ENCODE assay signal across 1 cellular context in genomic region chr17:49443862-49444261, GRCh38.
TF ChIP-seq lines count a peak whose summit lies in the region.

No MANE protein-coding gene starts in this region.

TF ChIP-seq in IMR-90, 13 proteins besides CTCF, POLR2A, EP300 and RAD21:
- TF ChIP-seq CHD1 (IDR thresholded peaks at IDR 0.05; ENCODE audit: low read depth, low read length) (no peak), ELK1 (IDR thresholded peaks at IDR 0.05; ENCODE audit: borderline replicate concordance, low read depth, low read length) (no peak), CEBPB (IDR thresholded peaks at IDR 0.05; ENCODE audit: low read depth, low read length) (no peak), FOS (IDR thresholded peaks at IDR 0.05; ENCODE audit: low read depth, low read length) (no peak), MAZ (IDR thresholded peaks at IDR 0.05; ENCODE audit: borderline replicate concordance, low read depth, low read length) (no peak), MXI1 (IDR thresholded peaks at IDR 0.05; ENCODE audit: borderline replicate concordance, low read depth, low read length) (no peak), RFX5 (IDR thresholded peaks at IDR 0.05; ENCODE audit: low read depth, low read length) (no peak)
